16 cellular contexts compared by ENCODE assay signal in genomic region chr6:11650711-11651110, GRCh38.
DNase-seq lines count a peak whose midpoint lies in the region; ATAC-seq and TF ChIP-seq lines count a peak whose summit lies in the region.
"Had no signal": no experiment of that assay in that cellular context is flagged by ENCODE, and none has a peak within 500 bp of the region (broad histone marks: within the 10 kb centered on the region; RNA-seq: fewer than 3 reads in every experiment).

No MANE protein-coding gene starts in this region.

- TF ChIP-seq CTCF in GM23338 (conservative IDR thresholded peaks at IDR 0.05; ENCODE audit: low read depth in 2 of 2) (no peak), psoas muscle (IDR thresholded peaks at IDR 0.05) (no peak)

- 31 to 68% (median 46%) methylated on average over 1 of the region's 1 CpG for WGBS in psoas muscle, 3 donors

- H3K27ac Mint-ChIP-seq in GM23338, result peak overlapping the region; percentile 96
- H3K27ac Mint-ChIP-seq: CD14-positive monocyte; effector memory CD8-positive, alpha-beta T cell had no signal

- DNase-seq in GM23338 (ENCODE audit: low spot score) (peak; percentile 5), SJCRH30 (no peak), glomerular endothelial cell (ENCODE audit: extremely low read depth, low read depth, low spot score) (peak; percentile 68), psoas muscle (no peak), A172 (ENCODE audit: low spot score) (no peak)
- DNase-seq: activated effector memory CD4-positive, alpha-beta T cell treated with anti-CD3 and anti-CD28 coated beads, Interleukin-2, amount 50 U/mL, for 16 hours; effector memory CD8-positive, alpha-beta T cell; NCI-H1092; NCI-H2171 treated with DMSO at 0.1 percent for 48 hours; posterior cingulate gyrus had no signal

- H2AFZ ChIP-seq in GM23338, result no peak overlapping the region

- H3K27ac ChIP-seq in GM23338 (ENCODE audit: low read depth) (peak overlapping the region; percentile 95), SJCRH30 (peak overlapping the region; percentile 30), psoas muscle (peak overlapping the region; percentile 9)
- H3K27ac ChIP-seq: tibial nerve had no signal

- peak overlapping the region; percentile 33; the same call in 1 of the 2 replicates for H3K4me2 ChIP-seq in GM23338

- H3K4me3 ChIP-seq in GM23338, result no peak overlapping the region
- no peak overlapping the region for H3K4me3 ChIP-seq in SJCRH30
- H3K4me3 ChIP-seq in psoas muscle, result no peak overlapping the region
- H3K4me3 ChIP-seq: ascending aorta, GM12878, tibial nerve had no signal

- H4K20me1 ChIP-seq in GM23338 (replicated peaks; ENCODE audit: insufficient read depth), result no peaks in the 10 kb centered on the region

- no peak overlapping the region for H3K4me3 Mint-ChIP-seq in GM23338
- H3K4me3 Mint-ChIP-seq: CD14-positive monocyte; effector memory CD8-positive, alpha-beta T cell had no signal

- H3F3A ChIP-seq in GM23338 (replicated peaks; ENCODE audit: low read depth), result no peaks in the 10 kb centered on the region

- intact Hi-C loops in psoas muscle (cut with DNase I), result loop anchor here in 1 of 2 donors (5.0 kb wide), 1 partner anchor 582 kb away; no protein-coding TSS in a partner anchor

- H3K79me2 ChIP-seq in GM23338 (replicated peaks; ENCODE audit: insufficient read depth), result no peaks in the 10 kb centered on the region

- H3K9me3 Mint-ChIP-seq in GM23338, result peaks cover 29% of the 10 kb centered on the region
- H3K9me3 Mint-ChIP-seq: effector memory CD8-positive, alpha-beta T cell had no signal

- H3K4me1 ChIP-seq in GM23338 (ENCODE audit: insufficient read depth), result peaks cover 30% of the 10 kb centered on the region
- H3K4me1 ChIP-seq in SJCRH30, result peaks cover 22% of the 10 kb centered on the region
- H3K4me1 ChIP-seq in psoas muscle, result peaks cover 12% of the 10 kb centered on the region

- peaks cover 60% of the 10 kb centered on the region for H3K4me1 Mint-ChIP-seq in GM23338

- H3K27me3 ChIP-seq in GM23338 (ENCODE audit: insufficient read depth), result no peaks in the 10 kb centered on the region
- H3K27me3 ChIP-seq in SJCRH30, result no peaks in the 10 kb centered on the region
- no peaks in the 10 kb centered on the region for H3K27me3 ChIP-seq in psoas muscle (ENCODE audit: insufficient read depth in 3 of 3, low read length in 2 of 3)
- H3K27me3 ChIP-seq: ascending aorta, tibial nerve had no signal

- 0 out of 2 replicates have a peak, but pooled peaks cover under 1% of the 10 kb centered on the region for H3K9me2 ChIP-seq in GM23338 (ENCODE audit: insufficient read depth)

- H3K9me3 ChIP-seq in SJCRH30 (replicated peaks) (no peaks in the 10 kb centered on the region), psoas muscle (no peaks in the 10 kb centered on the region)
- H3K9me3 ChIP-seq: ascending aorta had no signal

- H3K36me3 ChIP-seq in GM23338 (ENCODE audit: insufficient read depth) (peaks cover 7% of the 10 kb centered on the region; the same call in 1 of the 2 replicates), SJCRH30 (no peaks in the 10 kb centered on the region), psoas muscle (ENCODE audit: insufficient read depth in 1 of 2, low read depth in 1 of 2) (no peaks in the 10 kb centered on the region)
- H3K36me3 ChIP-seq: ascending aorta, tibial nerve had no signal

- ATAC-seq in GM23338 (no peak), psoas muscle (no peak), HG03097 (IDR thresholded peaks at IDR 0.05; ENCODE audit: low FRiP score, unreplicated experiment) (no peak), GM19455 (IDR thresholded peaks at IDR 0.05; ENCODE audit: unreplicated experiment) (no peak)
- ATAC-seq: effector memory CD8-positive, alpha-beta T cell; GM12878 had no signal

- H3K27me3 Mint-ChIP-seq in GM23338 (ENCODE audit: insufficient read depth, low read depth, poor library complexity), result peaks cover 17% of the 10 kb centered on the region

- peaks cover 35% of the 10 kb centered on the region for H3K36me3 Mint-ChIP-seq in GM23338 (ENCODE audit: low read depth)
- H3K36me3 Mint-ChIP-seq: CD14-positive monocyte had no signal

TF ChIP-seq in GM23338, 12 proteins besides CTCF, POLR2A, EP300 and RAD21 (continues in another document):
- no peak for TF ChIP-seq ZNF114 (CRISPR knock-in tag; IDR thresholded peaks at IDR 0.05)
- TF ChIP-seq EZH2 (IDR thresholded peaks at IDR 0.05; ENCODE audit: low read depth, unreplicated experiment), result no peak
- no peak for TF ChIP-seq EZH2phosphoT487 (IDR thresholded peaks at IDR 0.05; ENCODE audit: unreplicated experiment)
- no peak for TF ChIP-seq ZNF462 (CRISPR knock-in tag; IDR thresholded peaks at IDR 0.05)
- no peak for TF ChIP-seq NANOG (IDR thresholded peaks at IDR 0.05; ENCODE audit: borderline replicate concordance)
- no peak for TF ChIP-seq JUNB (IDR thresholded peaks at IDR 0.05; ENCODE audit: unreplicated experiment)
- TF ChIP-seq CREB1 (CRISPR knock-in tag; IDR thresholded peaks at IDR 0.05; ENCODE audit: low read depth), result no peak
- TF ChIP-seq POLR2AphosphoS5 (IDR thresholded peaks at IDR 0.05; ENCODE audit: low read depth), result no peak
- no peak for TF ChIP-seq ZNF331 (CRISPR knock-in tag; IDR thresholded peaks at IDR 0.05; ENCODE audit: low read depth)
- TF ChIP-seq STAT1 (IDR thresholded peaks at IDR 0.05; ENCODE audit: unreplicated experiment), result no peak

Comparison
In these comparisons a context has a peak if more than half of its experiments do, and no peak if none do; other contexts are left out.
1. DNase-seq: peak in GM23338 (single experiment) and glomerular endothelial cell (single experiment); none in SJCRH30 (0 of 2), psoas muscle (0 of 2) and A172 (single experiment).
2. H3K27ac ChIP-seq: peak in every context shown above with its lines; median percentile 95 in GM23338; 30 in SJCRH30; 9 in psoas muscle.